In the genomic region with DNA sequence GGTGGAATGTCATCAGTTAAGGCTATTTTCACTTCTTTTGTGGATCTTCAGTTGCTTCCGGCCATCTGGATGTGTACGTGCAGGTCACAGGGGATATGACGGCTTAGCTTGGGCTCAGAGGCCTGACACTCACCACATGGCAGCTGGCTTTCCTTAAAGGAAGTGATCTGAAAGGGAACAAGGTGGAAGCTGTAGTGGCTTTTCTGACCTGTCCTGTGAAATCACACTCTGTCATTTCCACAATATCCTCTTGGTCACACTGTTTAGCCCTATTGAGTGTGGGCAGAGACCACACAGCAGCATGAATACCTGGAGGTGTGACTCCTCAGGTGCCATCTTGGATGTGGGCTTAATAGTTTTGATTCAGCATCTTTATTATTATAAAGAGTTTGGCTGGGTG, we compare ENCODE assay signal across 1 cellular context.
TF ChIP-seq lines count a peak whose summit lies in the region.

No MANE protein-coding gene starts in this region.

TF ChIP-seq in K562, 482 proteins besides CTCF, POLR2A, EP300 and RAD21:
- no peak for TF ChIP-seq GATAD2B (IDR thresholded peaks at IDR 0.05; ENCODE audit: borderline replicate concordance)
- 0 out of 2 replicates have a peak, but pooled peaks have one; percentile 10 for TF ChIP-seq CXXC5 (CRISPR knock-in tag; IDR thresholded peaks at IDR 0.05)
- TF ChIP-seq ZNF592 (IDR thresholded peaks at IDR 0.05): peak; percentile 47
- no peak for TF ChIP-seq NR2C1 (IDR thresholded peaks at IDR 0.05)
- TF ChIP-seq NR2C1 (tag; IDR thresholded peaks at IDR 0.05): peak; percentile 56
- TF ChIP-seq, protein P1, sequence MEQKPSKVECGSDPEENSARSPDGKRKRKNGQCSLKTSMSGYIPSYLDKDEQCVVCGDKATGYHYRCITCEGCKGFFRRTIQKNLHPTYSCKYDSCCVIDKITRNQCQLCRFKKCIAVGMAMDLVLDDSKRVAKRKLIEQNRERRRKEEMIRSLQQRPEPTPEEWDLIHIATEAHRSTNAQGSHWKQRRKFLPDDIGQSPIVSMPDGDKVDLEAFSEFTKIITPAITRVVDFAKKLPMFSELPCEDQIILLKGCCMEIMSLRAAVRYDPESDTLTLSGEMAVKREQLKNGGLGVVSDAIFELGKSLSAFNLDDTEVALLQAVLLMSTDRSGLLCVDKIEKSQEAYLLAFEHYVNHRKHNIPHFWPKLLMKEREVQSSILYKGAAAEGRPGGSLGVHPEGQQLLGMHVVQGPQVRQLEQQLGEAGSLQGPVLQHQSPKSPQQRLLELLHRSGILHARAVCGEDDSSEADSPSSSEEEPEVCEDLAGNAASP (IDR thresholded peaks at IDR 0.05): no peak
- TF ChIP-seq, protein P2, sequence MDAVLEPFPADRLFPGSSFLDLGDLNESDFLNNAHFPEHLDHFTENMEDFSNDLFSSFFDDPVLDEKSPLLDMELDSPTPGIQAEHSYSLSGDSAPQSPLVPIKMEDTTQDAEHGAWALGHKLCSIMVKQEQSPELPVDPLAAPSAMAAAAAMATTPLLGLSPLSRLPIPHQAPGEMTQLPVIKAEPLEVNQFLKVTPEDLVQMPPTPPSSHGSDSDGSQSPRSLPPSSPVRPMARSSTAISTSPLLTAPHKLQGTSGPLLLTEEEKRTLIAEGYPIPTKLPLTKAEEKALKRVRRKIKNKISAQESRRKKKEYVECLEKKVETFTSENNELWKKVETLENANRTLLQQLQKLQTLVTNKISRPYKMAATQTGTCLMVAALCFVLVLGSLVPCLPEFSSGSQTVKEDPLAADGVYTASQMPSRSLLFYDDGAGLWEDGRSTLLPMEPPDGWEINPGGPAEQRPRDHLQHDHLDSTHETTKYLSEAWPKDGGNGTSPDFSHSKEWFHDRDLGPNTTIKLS (IDR thresholded peaks at IDR 0.05; ENCODE audit: borderline replicate concordance, low read depth): no peak
- TF ChIP-seq BCL6 (CRISPR knock-in tag; IDR thresholded peaks at IDR 0.05): 0 out of 2 replicates have a peak, but pooled peaks have one; percentile 6
- TF ChIP-seq ZNF75A (CRISPR knock-in tag; IDR thresholded peaks at IDR 0.05): no peak
- TF ChIP-seq NFRKB (IDR thresholded peaks at IDR 0.05; ENCODE audit: low read depth): 0 out of 2 replicates have a peak, but pooled peaks have one; percentile 11
- TF ChIP-seq YY1 (IDR thresholded peaks at IDR 0.05; ENCODE audit: borderline replicate concordance in 1 of 3, control insufficient read depth in 1 of 3, extremely low read depth in 1 of 3, insufficient read depth in 3 of 3, insufficient read length in 1 of 3, insufficient replicate concordance in 2 of 3, low read depth in 1 of 3, low read length in 2 of 3): peak in 1 of 3 experiments; percentile 61
- TF ChIP-seq U2AF2 (optimal IDR thresholded peaks at IDR 0.05; ENCODE audit: low read depth, low read length): no peak
- TF ChIP-seq CREB3 (tag; conservative IDR thresholded peaks at IDR 0.05; ENCODE audit: low read depth): 0 out of 2 replicates have a peak, but pooled peaks have one; percentile 22
- no peak for TF ChIP-seq NCOA2 (IDR thresholded peaks at IDR 0.05; ENCODE audit: partially characterized antibody in 2 of 2)
- no peak for TF ChIP-seq ARHGAP35 (IDR thresholded peaks at IDR 0.05; ENCODE audit: partially characterized antibody)
